19 cellular contexts compared by ENCODE assay signal in the genomic region with DNA sequence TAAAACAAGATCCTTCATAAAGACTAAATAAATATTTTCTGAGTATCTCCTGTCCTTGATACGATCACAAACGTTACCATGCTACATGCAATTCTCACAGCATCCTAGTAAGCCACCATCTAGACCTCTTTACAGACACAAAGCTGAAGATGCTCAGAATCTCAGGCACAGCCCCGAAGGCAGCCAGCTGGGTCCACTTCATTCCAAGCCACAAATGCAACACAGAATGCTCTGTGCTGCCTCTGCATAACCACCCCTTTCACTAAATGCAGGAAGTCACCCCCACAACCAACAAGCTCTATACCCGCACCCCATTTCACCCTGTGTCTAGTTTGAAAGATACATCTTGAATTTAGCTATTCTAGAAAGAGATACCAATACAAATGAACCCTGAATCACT.
"Had no signal": no experiment of that assay in that cellular context is flagged by ENCODE, and none has a peak within 500 bp of the region (broad histone marks: within the 10 kb centered on the region; RNA-seq: fewer than 3 reads in every experiment).

No MANE protein-coding gene starts in this region.

- H3K36me3 ChIP-seq: ascending aorta, breast epithelium, neutrophil, pancreas, right lobe of liver, thoracic aorta had no signal

- H3K4me1 ChIP-seq: breast epithelium, right lobe of liver had no signal

- H3K27ac ChIP-seq: ascending aorta, breast epithelium, epithelial cell of prostate, foreskin keratinocyte, neutrophil, pancreas, right lobe of liver, thoracic aorta had no signal

- H3K27me3 ChIP-seq: ascending aorta, breast epithelium, foreskin keratinocyte, neutrophil, pancreas, right lobe of liver had no signal

- DNase-seq: activated CD4-positive, alpha-beta T cell treated with anti-CD3 and anti-CD28 coated beads, Interleukin-2, amount 10 ng/mL, durations not matched to agents 24 days and 14 days; activated effector memory CD4-positive, alpha-beta T cell treated with anti-CD3 and anti-CD28 coated beads, Interleukin-2, amount 50 U/mL, for 16 hours; activated naive CD4-positive, alpha-beta T cell treated with anti-CD3 and anti-CD28 coated beads, Interleukin-2, amount 50 U/mL, for 16 hours; activated T-cell treated with anti-CD3 and anti-CD28 coated beads, Interleukin-2, amount 50 U/mL, for 72 hours; foreskin keratinocyte; hippocampal formation; pancreas; right lobe of liver; small intestine; stimulated activated CD4-positive, alpha-beta T cell treated with anti-CD3 and anti-CD28 coated beads, Interleukin-15, amount 100 ng/mL, for 24 hours; stimulated activated CD4-positive, alpha-beta T cell treated with anti-CD3 and anti-CD28 coated beads, Interleukin-4, amount 100 ng/mL, for 1 hour; stimulated activated naive CD8-positive, alpha-beta T cell treated with anti-CD3 and anti-CD28 coated beads, Interleukin-15, amount 100 ng/mL, for 72 hours; T1000 had no signal

- H3K4me3 ChIP-seq: ascending aorta, breast epithelium, lung, pancreas, right lobe of liver, thoracic aorta had no signal

- H3K9me3 ChIP-seq: ascending aorta, breast epithelium, neutrophil, pancreas, right lobe of liver, thoracic aorta had no signal
